Comparison of ENCODE assay signal across 19 cellular contexts in the genomic region with DNA sequence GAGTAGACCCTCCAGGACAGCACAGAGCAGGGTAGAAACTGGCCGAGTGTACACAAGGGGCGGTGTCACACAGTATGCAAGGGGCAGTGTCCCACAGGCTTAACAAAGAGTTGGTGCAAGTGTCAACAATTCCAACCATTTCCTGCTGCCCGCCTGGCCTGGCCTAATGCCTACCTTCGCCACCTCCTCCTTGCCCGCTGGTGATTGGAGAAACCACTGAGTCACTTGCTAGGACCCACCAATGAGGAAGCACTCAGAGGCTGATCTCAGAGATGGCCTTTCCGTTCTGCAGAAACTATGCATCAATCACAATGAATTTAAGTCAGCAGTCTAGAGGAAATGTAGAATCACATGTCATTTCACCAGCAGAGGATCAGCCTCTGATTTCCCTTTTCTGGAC.
DNase-seq lines count a peak whose midpoint lies in the region; ATAC-seq and TF ChIP-seq lines count a peak whose summit lies in the region.
"Had no signal": no experiment of that assay in that cellular context is flagged by ENCODE, and none has a peak within 500 bp of the region (broad histone marks: within the 10 kb centered on the region; RNA-seq: fewer than 3 reads in every experiment).

No MANE protein-coding gene starts in this region.

- no peak overlapping the region for H3K4me3 Mint-ChIP-seq in type B pancreatic cell

- H3K9me3 ChIP-seq in SK-N-SH (no peaks in the 10 kb centered on the region), upper lobe of right lung (no peaks in the 10 kb centered on the region), upper lobe of left lung (no peaks in the 10 kb centered on the region)
- H3K9me3 ChIP-seq: Caco-2 had no signal

- POLR2A ChIA-PET in SK-N-SH (lab: Yijun Ruan, JAX) = no interaction called here

- no peak overlapping the region for H3K27ac Mint-ChIP-seq in type B pancreatic cell

- H3K36me3 Mint-ChIP-seq in type B pancreatic cell = no peaks in the 10 kb centered on the region

- H3K4me2 ChIP-seq in SK-N-SH = no peak overlapping the region
- H3K4me2 ChIP-seq: PC-9 had no signal

- H3K27me3 Mint-ChIP-seq in type B pancreatic cell = peaks cover 12% of the 10 kb centered on the region

- H3K36me3 ChIP-seq in SK-N-SH (replicated peaks in 1 of 2; ENCODE audit: control insufficient read depth in 1 of 2, insufficient read depth in 2 of 2, low read length in 1 of 2) (no peaks in the 10 kb centered on the region), upper lobe of right lung (no peaks in the 10 kb centered on the region), upper lobe of left lung (no peaks in the 10 kb centered on the region)

- DNase-seq in SK-N-SH = no peak
- DNase-seq in NCI-H69 (lab: John Stamatoyannopoulos, UW) = peak; percentile 11
- peak; percentile 3 to 12 for DNase-seq in dermis microvascular lymphatic vessel endothelial cell (ENCODE audit: low read depth in 2 of 2)
- no peak for DNase-seq in upper lobe of right lung
- DNase-seq in upper lobe of left lung = no peak
- DNase-seq in type B pancreatic cell (ENCODE audit: extremely low spot score, unreplicated experiment) = no peak
- no peak for DNase-seq in caudate nucleus (lab: John Stamatoyannopoulos, UW)
- DNase-seq: Caco-2, GOT3, NCI-H1092, NCI-H1694, NCI-H345, NCI-H526 treated with DMSO at 0.1 percent for 48 hours, PC-9, SIG-M5, SW 1271 had no signal

- CTCF ChIA-PET in SK-N-SH (lab: Yijun Ruan, JAX) = interaction anchor here (1.0 to 1.8 kb wide), 3 partner anchors 56 to 1871 kb away, joined by 3 to 7 read pairs (median 7); no protein-coding TSS in a partner anchor

- H4K20me1 ChIP-seq in SK-N-SH (ENCODE audit: insufficient read depth) = no peaks in the 10 kb centered on the region

- peaks cover 19% of the 10 kb centered on the region for H3K4me1 Mint-ChIP-seq in type B pancreatic cell (ENCODE audit: unreplicated experiment)

- TF ChIP-seq EP300 in SK-N-SH (IDR thresholded peaks at IDR 0.05; ENCODE audit: borderline replicate concordance in 1 of 2, low read depth in 1 of 2, low read length in 1 of 2) (no peak), upper lobe of left lung (IDR thresholded peaks at IDR 0.05) (no peak)

- H3K4me3 ChIP-seq in SK-N-SH (ENCODE audit: low read depth in 2 of 2, low read length in 1 of 2) (no peak overlapping the region), upper lobe of right lung (no peak overlapping the region), upper lobe of left lung (no peak overlapping the region)
- H3K4me3 ChIP-seq: K562, PC-9 had no signal

- H3K9me2 ChIP-seq in SK-N-SH = no peaks in the 10 kb centered on the region

- H3K4me1 ChIP-seq in SK-N-SH (ENCODE audit: control insufficient read depth in 1 of 2, insufficient read depth in 2 of 2, low read depth in 1 of 2, low read length in 1 of 2) = no peaks in the 10 kb centered on the region; a peak in 2 of 4 replicates
- H3K4me1 ChIP-seq in upper lobe of right lung = no peaks in the 10 kb centered on the region
- no peaks in the 10 kb centered on the region for H3K4me1 ChIP-seq in upper lobe of left lung
- H3K4me1 ChIP-seq: Caco-2 had no signal

- peak; percentile 40; the same call in 2 of the 3 replicates for ATAC-seq in SK-N-SH treated with all-trans-retinoic acid at 6 μM for 48 hours
- peak; percentile 34 for ATAC-seq in upper lobe of right lung
- ATAC-seq in upper lobe of left lung (ENCODE audit: low FRiP score in 2 of 2) = no peak
- ATAC-seq: K562 had no signal

- 46% methylated on average over 6 of the region's 6 CpGs for WGBS in SK-N-SH (ENCODE audit: low lambda C conversion rate)
- WGBS in upper lobe of left lung, 2 donors = 59 to 78% methylated on average over 6 of the region's 6 CpGs

- H3F3A ChIP-seq in SK-N-SH (replicated peaks; ENCODE audit: insufficient read depth) = no peaks in the 10 kb centered on the region

- H3K27me3 ChIP-seq in SK-N-SH (ENCODE audit: insufficient read depth) = no peaks in the 10 kb centered on the region
- no peaks in the 10 kb centered on the region for H3K27me3 ChIP-seq in upper lobe of right lung
- no peaks in the 10 kb centered on the region for H3K27me3 ChIP-seq in upper lobe of left lung

- no peak overlapping the region for H2AFZ ChIP-seq in SK-N-SH (ENCODE audit: low read depth)
- H2AFZ ChIP-seq: PC-9 had no signal

- no peaks in the 10 kb centered on the region for H3K79me2 ChIP-seq in SK-N-SH (ENCODE audit: insufficient read depth)

- no peak for TF ChIP-seq RAD21 in SK-N-SH (IDR thresholded peaks at IDR 0.05; ENCODE audit: low read length)

- intact Hi-C loops in upper lobe of right lung (cut with DNase I) = no loop called here

- H3K9ac ChIP-seq in SK-N-SH = no peak overlapping the region

- TF ChIP-seq CTCF in SK-N-SH (IDR thresholded peaks at IDR 0.05) (no peak), upper lobe of right lung (IDR thresholded peaks at IDR 0.05) (no peak), upper lobe of left lung (IDR thresholded peaks at IDR 0.05) (no peak), type B pancreatic cell (conservative IDR thresholded peaks at IDR 0.05) (no peak)

- H3K27ac ChIP-seq in SK-N-SH (ENCODE audit: low read depth in 2 of 2, low read length in 1 of 2) = no peak overlapping the region
- H3K27ac ChIP-seq in upper lobe of right lung = no peak overlapping the region
- H3K27ac ChIP-seq in upper lobe of left lung = no peak overlapping the region
- H3K27ac ChIP-seq in caudate nucleus (ENCODE audit: low read depth, low read length) = no peak overlapping the region
- H3K27ac ChIP-seq: 22Rv1, PC-9 had no signal

- TF ChIP-seq POLR2A in upper lobe of left lung (IDR thresholded peaks at IDR 0.05) = no peak

- no peaks in the 10 kb centered on the region for H3K9me3 Mint-ChIP-seq in type B pancreatic cell

TF ChIP-seq in SK-N-SH treated with all-trans-retinoic acid at 6 μM for 48 hours, 23 proteins besides CTCF, POLR2A, EP300 and RAD21 (continues in another document):
- TF ChIP-seq ZFP3 (CRISPR knock-in tag; IDR thresholded peaks at IDR 0.05) = no peak
- no peak for TF ChIP-seq PPARA (CRISPR knock-in tag; IDR thresholded peaks at IDR 0.05; ENCODE audit: borderline replicate concordance)
- no peak for TF ChIP-seq ZFP30 (CRISPR knock-in tag; IDR thresholded peaks at IDR 0.05)
- TF ChIP-seq CSDC2 (CRISPR knock-in tag; IDR thresholded peaks at IDR 0.05) = no peak
- no peak for TF ChIP-seq SNAI2 (CRISPR knock-in tag; IDR thresholded peaks at IDR 0.05)
- TF ChIP-seq ARNTL (CRISPR knock-in tag; IDR thresholded peaks at IDR 0.05; ENCODE audit: borderline replicate concordance, low read depth) = no peak
- TF ChIP-seq RARB (CRISPR knock-in tag; IDR thresholded peaks at IDR 0.05) = no peak
- TF ChIP-seq ZC3H10 (CRISPR knock-in tag; IDR thresholded peaks at IDR 0.05) = no peak
- no peak for TF ChIP-seq CREB5 (CRISPR knock-in tag; IDR thresholded peaks at IDR 0.05; ENCODE audit: low read depth)
- TF ChIP-seq TOX (CRISPR knock-in tag; IDR thresholded peaks at IDR 0.05; ENCODE audit: borderline replicate concordance) = no peak
- no peak for TF ChIP-seq ESRRG (CRISPR knock-in tag; IDR thresholded peaks at IDR 0.05)

TF ChIP-seq in SK-N-SH, 30 proteins besides CTCF, POLR2A, EP300 and RAD21:
- no peak for TF ChIP-seq USF2 (IDR thresholded peaks at IDR 0.05; ENCODE audit: borderline replicate concordance, low read depth, low read length)
- TF ChIP-seq ZBTB33 (IDR thresholded peaks at IDR 0.05; ENCODE audit: borderline replicate concordance, low read depth) = no peak
- TF ChIP-seq RCOR1 (IDR thresholded peaks at IDR 0.05; ENCODE audit: low read length) = no peak
- TF ChIP-seq ELF1 (IDR thresholded peaks at IDR 0.05) = no peak
- no peak for TF ChIP-seq POLR2AphosphoS5 (IDR thresholded peaks at IDR 0.05; ENCODE audit: low read depth, low read length)
- no peak for TF ChIP-seq SIN3A (IDR thresholded peaks at IDR 0.05; ENCODE audit: borderline replicate concordance, low read depth, low read length)
- TF ChIP-seq YY1 (IDR thresholded peaks at IDR 0.05; ENCODE audit: low read depth) = no peak
- TF ChIP-seq NRF1 (IDR thresholded peaks at IDR 0.05; ENCODE audit: low read depth, low read length) = no peak
- TF ChIP-seq MXI1 (IDR thresholded peaks at IDR 0.05; ENCODE audit: low read depth, low read length) = no peak
- TF ChIP-seq FOSL2 (IDR thresholded peaks at IDR 0.05; ENCODE audit: borderline replicate concordance, low read depth) = no peak
- TF ChIP-seq MAX (IDR thresholded peaks at IDR 0.05; ENCODE audit: low read depth) = no peak
- no peak for TF ChIP-seq FOXM1 (IDR thresholded peaks at IDR 0.05; ENCODE audit: low read depth)
- no peak for TF ChIP-seq RFX5 (IDR thresholded peaks at IDR 0.05; ENCODE audit: low read length)

Comparison
In these comparisons a context has a peak if more than half of its experiments do, and no peak if none do; other contexts are left out.
1. ATAC-seq: peak in SK-N-SH treated with all-trans-retinoic acid at 6 μM for 48 hours (single experiment) and upper lobe of right lung (single experiment); none in upper lobe of left lung (0 of 2).
2. DNase-seq: peak in NCI-H69 (single experiment) and dermis microvascular lymphatic vessel endothelial cell (2 of 2); none in SK-N-SH (single experiment), upper lobe of right lung (single experiment), upper lobe of left lung (0 of 2), type B pancreatic cell (single experiment) and caudate nucleus (0 of 61).